In the genomic region with DNA sequence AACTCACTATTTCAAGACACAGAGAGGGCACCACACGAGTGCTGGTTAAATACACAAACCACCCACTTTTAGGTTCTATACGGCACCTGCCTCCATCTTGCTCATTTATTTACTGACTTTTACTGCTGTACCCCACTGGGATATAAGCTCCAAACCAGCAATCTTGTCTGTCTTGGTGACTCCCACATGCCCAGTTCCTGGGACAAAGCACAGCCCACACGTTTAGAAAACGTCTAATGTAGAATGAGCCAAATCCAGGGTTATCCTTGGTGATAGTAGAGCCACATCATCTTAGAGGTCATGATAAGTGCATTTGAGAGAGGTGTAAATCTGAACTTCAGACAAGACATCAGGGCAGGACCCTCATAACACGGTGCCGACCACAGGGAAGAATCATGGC, we compare ENCODE assay signal across 24 cellular contexts.
A peak's percentile ranks its signal among the peaks of the same experiment; 100 is the strongest.
DNase-seq lines count a peak whose midpoint lies in the region; ATAC-seq and TF ChIP-seq lines count a peak whose summit lies in the region.
"Had no signal": no experiment of that assay in that cellular context is flagged by ENCODE, and none has a peak within 500 bp of the region (broad histone marks: within the 10 kb centered on the region; RNA-seq: fewer than 3 reads in every experiment).

No MANE protein-coding gene starts in this region.

- H3K9me3 Mint-ChIP-seq in activated T-helper 17 cell treated with anti-CD3 and anti-CD28 coated beads, Interleukin-2, amount 50 U/mL, for 72 hours: no peaks in the 10 kb centered on the region
- H3K9me3 Mint-ChIP-seq in memory B cell: no peaks in the 10 kb centered on the region
- peaks cover 4% of the 10 kb centered on the region for H3K9me3 Mint-ChIP-seq in T-helper 2 cell treated with Interferon-gamma antibody and Interleukin-4, amounts not matched to agents 5 μg/mL and 100 μg/mL, for 36 hours
- H3K9me3 Mint-ChIP-seq: CD4-positive, CD25-positive, alpha-beta regulatory T cell; CD8-positive, alpha-beta T cell had no signal

- H3K9me3 ChIP-seq in RWPE2 (ENCODE audit: severe bottlenecking) (no peaks in the 10 kb centered on the region), thyroid gland (no peaks in the 10 kb centered on the region)
- H3K9me3 ChIP-seq: BE2C, Caco-2 had no signal

- DNase-seq in RWPE2 (ENCODE audit: low spot score): no peak
- DNase-seq in memory B cell (ENCODE audit: low spot score in 2 of 2): no peak
- no peak for DNase-seq in thyroid gland
- no peak for DNase-seq in T-helper 2 cell treated with Interferon-gamma antibody and Interleukin-4, amounts not matched to agents 5 μg/mL and 100 μg/mL, for 36 hours (ENCODE audit: low spot score)
- no peak for DNase-seq in DMS153 treated with DMSO at 0.1 percent for 48 hours (lab: John Stamatoyannopoulos, UW; ENCODE audit: unreplicated experiment)
- DNase-seq: 8988T; ACHN; BE2C; C1 segment of cervical spinal cord; Caco-2; Calu3; CD4-positive, CD25-positive, alpha-beta regulatory T cell; CD8-positive, alpha-beta T cell; DMS53; DMS79; DND-41; EL; GDM1 had no signal

- no peaks in the 10 kb centered on the region for H3K27me3 ChIP-seq in RWPE2 (ENCODE audit: insufficient read depth, poor library complexity, severe bottlenecking)
- H3K27me3 ChIP-seq in thyroid gland: no peaks in the 10 kb centered on the region
- H3K27me3 ChIP-seq: BE2C, BLaER1 had no signal

- WGBS in thyroid gland, 2 donors: 93% methylated on average over 6 of the region's 6 CpGs

- H3K4me1 Mint-ChIP-seq in activated T-helper 17 cell treated with anti-CD3 and anti-CD28 coated beads, Interleukin-2, amount 50 U/mL, for 72 hours: peaks cover 7% of the 10 kb centered on the region
- H3K4me1 Mint-ChIP-seq in memory B cell: peaks cover 26% of the 10 kb centered on the region
- peaks cover 11% of the 10 kb centered on the region for H3K4me1 Mint-ChIP-seq in T-helper 2 cell treated with Interferon-gamma antibody and Interleukin-4, amounts not matched to agents 5 μg/mL and 100 μg/mL, for 36 hours (ENCODE audit: low read depth)
- H3K4me1 Mint-ChIP-seq: CD14-positive monocyte had no signal

- H3K36me3 ChIP-seq in RWPE2 (ENCODE audit: low read depth): peaks cover 22% of the 10 kb centered on the region
- no peaks in the 10 kb centered on the region for H3K36me3 ChIP-seq in thyroid gland

- peak overlapping the region; percentile 1 for H3K27ac Mint-ChIP-seq in activated T-helper 17 cell treated with anti-CD3 and anti-CD28 coated beads, Interleukin-2, amount 50 U/mL, for 72 hours
- peak overlapping the region; percentile 26 for H3K27ac Mint-ChIP-seq in memory B cell
- no peak overlapping the region for H3K27ac Mint-ChIP-seq in T-helper 2 cell treated with Interferon-gamma antibody and Interleukin-4, amounts not matched to agents 5 μg/mL and 100 μg/mL, for 36 hours
- H3K27ac Mint-ChIP-seq: CD14-positive monocyte; CD8-positive, alpha-beta T cell had no signal

- no peak overlapping the region for H3K4me3 ChIP-seq in RWPE2 (ENCODE audit: severe bottlenecking)
- H3K4me3 ChIP-seq in thyroid gland (replicated peaks in 1 of 3): no peak overlapping the region
- H3K4me3 ChIP-seq: BLaER1, GM12878 had no signal

- no peak for TF ChIP-seq POLR2A in thyroid gland (IDR thresholded peaks at IDR 0.05)

- H3K36me3 Mint-ChIP-seq in activated T-helper 17 cell treated with anti-CD3 and anti-CD28 coated beads, Interleukin-2, amount 50 U/mL, for 72 hours (ENCODE audit: low read depth): peaks cover 71% of the 10 kb centered on the region
- peaks cover 34% of the 10 kb centered on the region for H3K36me3 Mint-ChIP-seq in memory B cell
- peaks cover 29% of the 10 kb centered on the region for H3K36me3 Mint-ChIP-seq in T-helper 2 cell treated with Interferon-gamma antibody and Interleukin-4, amounts not matched to agents 5 μg/mL and 100 μg/mL, for 36 hours (ENCODE audit: low read depth)

- H3K27me3 Mint-ChIP-seq in activated T-helper 17 cell treated with anti-CD3 and anti-CD28 coated beads, Interleukin-2, amount 50 U/mL, for 72 hours: no peaks in the 10 kb centered on the region
- H3K27me3 Mint-ChIP-seq in memory B cell: no peaks in the 10 kb centered on the region
- no peaks in the 10 kb centered on the region for H3K27me3 Mint-ChIP-seq in T-helper 2 cell treated with Interferon-gamma antibody and Interleukin-4, amounts not matched to agents 5 μg/mL and 100 μg/mL, for 36 hours (ENCODE audit: low read depth)
- H3K27me3 Mint-ChIP-seq: CD4-positive, CD25-positive, alpha-beta regulatory T cell had no signal

- peaks cover 23% of the 10 kb centered on the region for H3K4me1 ChIP-seq in RWPE2 (ENCODE audit: insufficient read depth, poor library complexity, severe bottlenecking)
- H3K4me1 ChIP-seq in thyroid gland: peaks cover 25 to 32% of the 10 kb centered on the region in 2 donors
- H3K4me1 ChIP-seq: BE2C, Caco-2 had no signal

- TF ChIP-seq CTCF in RWPE2 (IDR thresholded peaks at IDR 0.05; ENCODE audit: poor library complexity, severe bottlenecking) (no peak), thyroid gland (IDR thresholded peaks at IDR 0.05) (no peak)

- intact Hi-C loops in thyroid gland (cut with DNase I): no loop called here

- ATAC-seq in RWPE2 (ENCODE audit: low read depth) (no peak), memory B cell (ENCODE audit: low read depth) (no peak), HG03565 (IDR thresholded peaks at IDR 0.05; ENCODE audit: unreplicated experiment) (no peak), GM18520 (IDR thresholded peaks at IDR 0.05; ENCODE audit: unreplicated experiment) (no peak)
- ATAC-seq in activated T-helper 17 cell treated with anti-CD3 and anti-CD28 coated beads, Interleukin-2, amount 50 U/mL, for 72 hours (replicated peaks): no peak
- ATAC-seq: CD8-positive, alpha-beta T cell; GM12878 had no signal

- no peak overlapping the region for H3K4me3 Mint-ChIP-seq in activated T-helper 17 cell treated with anti-CD3 and anti-CD28 coated beads, Interleukin-2, amount 50 U/mL, for 72 hours
- H3K4me3 Mint-ChIP-seq in memory B cell: no peak overlapping the region
- no peak overlapping the region for H3K4me3 Mint-ChIP-seq in T-helper 2 cell treated with Interferon-gamma antibody and Interleukin-4, amounts not matched to agents 5 μg/mL and 100 μg/mL, for 36 hours
- H3K4me3 Mint-ChIP-seq: CD14-positive monocyte; CD4-positive, CD25-positive, alpha-beta regulatory T cell; CD8-positive, alpha-beta T cell had no signal

- peak overlapping the region; percentile 76 for H3K27ac ChIP-seq in RWPE2 (ENCODE audit: poor library complexity, severe bottlenecking)
- H3K27ac ChIP-seq in thyroid gland: peak overlapping the region in 2 of 3 donors; percentile 5 to 52
- H3K27ac ChIP-seq: BLaER1 had no signal
